Comparison of ENCODE assay signal across 8 cellular contexts in genomic region chr19:49672131-49672919, GRCh38. TPM values are rescaled to one million over a fixed set of nuclear protein-coding genes. Genes with fewer than 3 reads are reported as not detected.
DNase-seq lines count a peak whose midpoint lies in the region; ATAC-seq and TF ChIP-seq lines count a peak whose summit lies in the region.

No MANE protein-coding gene starts in this region.

- WGBS in HUES64 = 30% methylated on average over 28 of the region's 28 CpGs

- peak; percentile 55 to 86 (median 69) for DNase-seq in CD8-positive, alpha-beta T cell
- DNase-seq in PC-9 (peak in 1 of 2 experiments; percentile 63), fibroblast of mammary gland (ENCODE audit: low read depth) (peak; percentile 67)
- DNase-seq in activated T-cell treated with anti-CD3 and anti-CD28 coated beads, Interleukin-2, amount 50 U/mL, for 72 hours = peak; percentile 81 to 84
- peak; percentile 55 to 84 (median 72) for DNase-seq in naive thymus-derived CD8-positive, alpha-beta T cell
- DNase-seq in stimulated activated naive CD8-positive, alpha-beta T cell treated with anti-CD3 and anti-CD28 coated beads, Interleukin-15, Interleukin-2, amounts not matched to agents 100 U/mL and 50 U/mL, for 24 hours = peak; percentile 86

- H3K4me3 ChIP-seq in CD8-positive, alpha-beta T cell (ENCODE audit: low read depth, low read length) = no peak overlapping the region
- H3K4me3 ChIP-seq in HUES64 (ENCODE audit: low read length) (peak overlapping the region; percentile 41), PC-9 (no peak overlapping the region), fibroblast of mammary gland (ENCODE audit: control insufficient read depth, low read depth, low read length) (no peak overlapping the region)

- H3K36me3 ChIP-seq in CD8-positive, alpha-beta T cell (ENCODE audit: insufficient read depth, low read length) = no peaks in the 10 kb centered on the region
- H3K36me3 ChIP-seq in HUES64 (ENCODE audit: insufficient read depth, low read length) (peaks cover 33% of the 10 kb centered on the region), PC-9 (ENCODE audit: low read depth) (no peaks in the 10 kb centered on the region)

- H3K4me3 Mint-ChIP-seq in CD8-positive, alpha-beta T cell = no peak overlapping the region
- peak overlapping the region in 1 of 2 donors; percentile 8 for H3K4me3 Mint-ChIP-seq in activated T-cell treated with anti-CD3 and anti-CD28 coated beads, Interleukin-2, amount 50 U/mL, for 72 hours
- peak overlapping the region in 3 of 10 donors; percentile 33 to 55 (median 38) for H3K4me3 Mint-ChIP-seq in naive thymus-derived CD8-positive, alpha-beta T cell

- H3K9ac ChIP-seq in HUES64 (ENCODE audit: low read depth, low read length) = no peak overlapping the region; the same call in 1 of the 2 replicates

- H3K27me3 Mint-ChIP-seq in CD8-positive, alpha-beta T cell (ENCODE audit: low read depth) = no peaks in the 10 kb centered on the region
- no peaks in the 10 kb centered on the region for H3K27me3 Mint-ChIP-seq in activated T-cell treated with anti-CD3 and anti-CD28 coated beads, Interleukin-2, amount 50 U/mL, for 72 hours (ENCODE audit: low read depth)
- no peaks in the 10 kb centered on the region for H3K27me3 Mint-ChIP-seq in naive thymus-derived CD8-positive, alpha-beta T cell

- H3K4me1 Mint-ChIP-seq in CD8-positive, alpha-beta T cell (ENCODE audit: low read depth) = peaks cover 19% of the 10 kb centered on the region
- H3K4me1 Mint-ChIP-seq in activated T-cell treated with anti-CD3 and anti-CD28 coated beads, Interleukin-2, amount 50 U/mL, for 72 hours (ENCODE audit: low read depth) = peaks cover 22% of the 10 kb centered on the region
- H3K4me1 Mint-ChIP-seq in naive thymus-derived CD8-positive, alpha-beta T cell = peaks cover 17 to 28% (median 23%) of the 10 kb centered on the region in 4 donors

- CTCF ChIA-PET in CD8-positive, alpha-beta T cell (lab: Charles Lee) = interaction anchor here (0.7 to 8.0 kb wide), 38 partner anchors 9 to 590 kb away, joined by 3 to 68 read pairs (median 4); partner anchors contain the start of genes FLT3LG, NOSIP, PRRG2 and RPS11
- CTCF ChIA-PET in PC-9 (lab: Charles Lee) = interaction anchor here (0.7 kb wide), 1 partner anchor 26 kb away, joined by 8 read pairs; no protein-coding TSS in a partner anchor

- no peak overlapping the region for H2AFZ ChIP-seq in PC-9

- intact Hi-C loops in CD8-positive, alpha-beta T cell (cut with DNase I, micrococcal nuclease) = no loop called here
- intact Hi-C loops in PC-9 (cut with micrococcal nuclease; ENCODE audit: unreplicated experiment) = loop anchor here (2.0 kb wide), 1 partner anchor 170 kb away; no protein-coding TSS in a partner anchor

- no peaks in the 10 kb centered on the region for H3K27me3 ChIP-seq in CD8-positive, alpha-beta T cell (ENCODE audit: insufficient read depth, low read length)
- H3K27me3 ChIP-seq in HUES64 (ENCODE audit: insufficient read depth, low read length) (no peaks in the 10 kb centered on the region), PC-9 (ENCODE audit: insufficient read depth, low read depth) (no peaks in the 10 kb centered on the region)

- peaks cover 31% of the 10 kb centered on the region for H3F3A ChIP-seq in PC-9 (ENCODE audit: insufficient read depth, low read depth)

- no peaks in the 10 kb centered on the region for H4K20me1 ChIP-seq in PC-9 (ENCODE audit: insufficient read depth)

- ATAC-seq in CD8-positive, alpha-beta T cell = no peak
- ATAC-seq in activated T-cell treated with anti-CD3 and anti-CD28 coated beads, Interleukin-2, amount 50 U/mL, for 72 hours (replicated peaks in 1 of 2) = no peak
- ATAC-seq in naive thymus-derived CD8-positive, alpha-beta T cell = no peak
- no peak for ATAC-seq in stimulated activated naive CD8-positive, alpha-beta T cell treated with anti-CD3 and anti-CD28 coated beads, Interleukin-15, Interleukin-2, amounts not matched to agents 100 U/mL and 50 U/mL, for 24 hours
- ATAC-seq in HG03159 (IDR thresholded peaks at IDR 0.05; ENCODE audit: unreplicated experiment) = no peak

- peaks cover 4% of the 10 kb centered on the region for H3K79me2 ChIP-seq in PC-9 (ENCODE audit: low read depth)

- POLR2A ChIA-PET in CD8-positive, alpha-beta T cell (lab: Charles Lee) = interaction anchor here (0.8 kb wide), 1 partner anchor 32 kb away, joined by 3 read pairs; the partner anchor contains the start of gene RRAS
- POLR2A ChIA-PET in PC-9 (lab: Charles Lee; ENCODE audit: unreplicated experiment) = interaction anchor here (0.7 kb wide), 1 partner anchor 180 kb away, joined by 4 read pairs; no protein-coding TSS in a partner anchor
- POLR2A ChIA-PET in naive thymus-derived CD8-positive, alpha-beta T cell (lab: Charles Lee) = interaction anchor here (0.6 to 7.5 kb wide), 6 partner anchors 31 to 350 kb away, joined by 3 to 63 read pairs (median 4); partner anchors contain the start of genes RRAS and SCAF1

- H3K27ac Mint-ChIP-seq in CD8-positive, alpha-beta T cell = no peak overlapping the region
- no peak overlapping the region for H3K27ac Mint-ChIP-seq in activated T-cell treated with anti-CD3 and anti-CD28 coated beads, Interleukin-2, amount 50 U/mL, for 72 hours
- peak overlapping the region in 4 of 10 donors; percentile 35 to 80 (median 52) for H3K27ac Mint-ChIP-seq in naive thymus-derived CD8-positive, alpha-beta T cell

- peaks cover 16% of the 10 kb centered on the region for H3K36me3 Mint-ChIP-seq in CD8-positive, alpha-beta T cell
- peaks cover 0 to 16% of the 10 kb centered on the region in 2 donors for H3K36me3 Mint-ChIP-seq in activated T-cell treated with anti-CD3 and anti-CD28 coated beads, Interleukin-2, amount 50 U/mL, for 72 hours (ENCODE audit: insufficient read depth in 2 of 2)
- H3K36me3 Mint-ChIP-seq in naive thymus-derived CD8-positive, alpha-beta T cell = peaks cover 0 to 11% (median 0%) of the 10 kb centered on the region in 3 donors

- H3K27ac ChIP-seq in CD8-positive, alpha-beta T cell (ENCODE audit: low read depth, low read length) = no peak overlapping the region
- peak overlapping the region; percentile 22; the same call in 1 of the 2 replicates for H3K27ac ChIP-seq in HUES64 (ENCODE audit: low read depth, low read length)
- H3K27ac ChIP-seq in PC-9 = no peak overlapping the region

- no peaks in the 10 kb centered on the region for H3K9me3 Mint-ChIP-seq in CD8-positive, alpha-beta T cell
- H3K9me3 Mint-ChIP-seq in activated T-cell treated with anti-CD3 and anti-CD28 coated beads, Interleukin-2, amount 50 U/mL, for 72 hours = no peaks in the 10 kb centered on the region
- peaks cover 0 to 1% (median 0%) of the 10 kb centered on the region in 9 donors for H3K9me3 Mint-ChIP-seq in naive thymus-derived CD8-positive, alpha-beta T cell

- H3K9me3 ChIP-seq in CD8-positive, alpha-beta T cell (ENCODE audit: low read length) = no peaks in the 10 kb centered on the region
- H3K9me3 ChIP-seq in HUES64 (ENCODE audit: insufficient read depth, low read depth, low read length) = no peaks in the 10 kb centered on the region
- H3K9me3 ChIP-seq in PC-9 (ENCODE audit: insufficient read depth, low read depth) = no peaks in the 10 kb centered on the region

- no TSS peak for BruUV-seq in PC-9 (replicated peaks; lab: Mats Ljungman, UMichigan)

- TF ChIP-seq CTCF in CD8-positive, alpha-beta T cell (IDR thresholded peaks at IDR 0.05) = peak; percentile 89
- TF ChIP-seq CTCF in PC-9 (conservative IDR thresholded peaks at IDR 0.05) (peak; percentile 90), fibroblast of mammary gland (conservative IDR thresholded peaks at IDR 0.05; ENCODE audit: control insufficient read depth, insufficient read depth, low read depth, low read length) (peak; percentile 88)

- no peaks in the 10 kb centered on the region for H3K9me2 ChIP-seq in PC-9 (ENCODE audit: insufficient read depth)

- H3K4me1 ChIP-seq in CD8-positive, alpha-beta T cell (ENCODE audit: insufficient read depth, low read length) = peaks cover 11% of the 10 kb centered on the region
- H3K4me1 ChIP-seq in HUES64 (ENCODE audit: insufficient read depth, low read length) (no peaks in the 10 kb centered on the region; the same call in 1 of the 2 replicates), PC-9 (replicated peaks; ENCODE audit: insufficient read depth) (0 out of 2 replicates have a peak, but pooled peaks cover under 1% of the 10 kb centered on the region)

- H3K4me2 ChIP-seq in PC-9 = no peak overlapping the region

RNA-seq across cellular contexts. Expression of gene PRMT1, which starts 4.7 kb away (rescaled TPM):
- 10 to 100 TPM; 37.7 to 42.6 TPM for total RNA-seq in CD8-positive, alpha-beta T cell
- polyA plus RNA-seq in HUES64 (2013, experiment 1 of 2) = 545 TPM
- 504 TPM for polyA plus RNA-seq in HUES64 (2013, experiment 2 of 2)
- 228 and 261 TPM in 2 replicates for total RNA-seq in PC-9 (2021)
- 100 to 1,000 TPM; 201 to 251 TPM for total RNA-seq in activated T-cell treated with anti-CD3 and anti-CD28 coated beads, Interleukin-2, amount 50 U/mL, for 72 hours
- total RNA-seq in naive thymus-derived CD8-positive, alpha-beta T cell = 100 to 1,000 TPM in 1 of 2 experiments, 10 to 100 TPM in 1; 97.4 to 100 TPM
- 100 to 1,000 TPM; 150 to 162 (median 158) TPM for polyA plus RNA-seq in naive thymus-derived CD8-positive, alpha-beta T cell

RNA-seq across cellular contexts. Expression of gene BCL2L12, which starts 6.6 kb away (rescaled TPM):
- 10 to 100 TPM; 13.1 to 14.7 TPM for total RNA-seq in CD8-positive, alpha-beta T cell
- polyA plus RNA-seq in HUES64 (2013, experiment 1 of 2) = 107 TPM
- 100 TPM for polyA plus RNA-seq in HUES64 (2013, experiment 2 of 2)
- total RNA-seq in PC-9 (2021) = 80.3 and 84.8 TPM in 2 replicates
- total RNA-seq in activated T-cell treated with anti-CD3 and anti-CD28 coated beads, Interleukin-2, amount 50 U/mL, for 72 hours = 10 to 100 TPM; 80.3 to 82.6 TPM
- total RNA-seq in naive thymus-derived CD8-positive, alpha-beta T cell = 10 to 100 TPM; 22.5 to 24.0 TPM
- 10 to 100 TPM; 19.3 to 20.6 (median 19.6) TPM for polyA plus RNA-seq in naive thymus-derived CD8-positive, alpha-beta T cell

RNA-seq across cellular contexts. Expression of gene IRF3, which starts 6.7 kb away (rescaled TPM):
- 10 to 100 TPM; 92.0 to 99.5 TPM for total RNA-seq in CD8-positive, alpha-beta T cell
- polyA plus RNA-seq in HUES64 (2013, experiment 1 of 2) = 64.1 TPM
- 57.6 TPM for polyA plus RNA-seq in HUES64 (2013, experiment 2 of 2)
- 181 and 220 TPM in 2 replicates for total RNA-seq in PC-9 (2021)
- 100 to 1,000 TPM; 135 to 141 TPM for total RNA-seq in activated T-cell treated with anti-CD3 and anti-CD28 coated beads, Interleukin-2, amount 50 U/mL, for 72 hours
- total RNA-seq in naive thymus-derived CD8-positive, alpha-beta T cell = 100 to 1,000 TPM; 279 to 303 TPM
- 10 to 100 TPM; 54.6 to 76.1 (median 65.1) TPM for polyA plus RNA-seq in naive thymus-derived CD8-positive, alpha-beta T cell

RNA-seq across cellular contexts. Expression of gene ADM5, which starts 17.1 kb away (rescaled TPM):
- total RNA-seq in CD8-positive, alpha-beta T cell = 1 to 10 TPM; 1.2 to 2.5 TPM
- 5.7 TPM for polyA plus RNA-seq in HUES64 (2013, experiment 1 of 2)
- 3.1 TPM for polyA plus RNA-seq in HUES64 (2013, experiment 2 of 2)
- total RNA-seq in PC-9 (2021) = 9.5 and 14.2 TPM in 2 replicates
- 1 to 10 TPM; 4.1 to 8.1 TPM for total RNA-seq in activated T-cell treated with anti-CD3 and anti-CD28 coated beads, Interleukin-2, amount 50 U/mL, for 72 hours
- total RNA-seq in naive thymus-derived CD8-positive, alpha-beta T cell = 1 to 10 TPM; 3.5 to 5.1 TPM
- polyA plus RNA-seq in naive thymus-derived CD8-positive, alpha-beta T cell = under 1 TPM in 2 of 3 donors, not detected in 1; 0.14 to 0.53 TPM

RNA-seq across cellular contexts. Expression of gene CPT1C, which starts 18.6 kb away (rescaled TPM):
- total RNA-seq in CD8-positive, alpha-beta T cell = under 1 TPM in 1 of 2 experiments, not detected in 1; 0.65 TPM
- 19.7 TPM for polyA plus RNA-seq in HUES64 (2013, experiment 1 of 2)
- 26.9 TPM for polyA plus RNA-seq in HUES64 (2013, experiment 2 of 2)
- 1.7 and 2.1 TPM in 2 replicates for total RNA-seq in PC-9 (2021)
- total RNA-seq in activated T-cell treated with anti-CD3 and anti-CD28 coated beads, Interleukin-2, amount 50 U/mL, for 72 hours = 1 to 10 TPM; 1.9 to 2.3 TPM
- total RNA-seq in naive thymus-derived CD8-positive, alpha-beta T cell = 1 to 10 TPM; 2.3 to 2.7 TPM
- under 1 TPM; 0.19 to 0.54 (median 0.40) TPM for polyA plus RNA-seq in naive thymus-derived CD8-positive, alpha-beta T cell
